7 cellular contexts compared by ENCODE assay signal in genomic region chr11:117097567-117098268, GRCh38. TPM values are rescaled to one million over a fixed set of nuclear protein-coding genes. Genes with fewer than 3 reads are reported as not detected.
A peak's percentile ranks its signal among the peaks of the same experiment; 100 is the strongest.
DNase-seq lines count a peak whose midpoint lies in the region; ATAC-seq and TF ChIP-seq lines count a peak whose summit lies in the region.

No MANE protein-coding gene starts in this region.

- DNase-seq in GM13977 (ENCODE audit: low spot score) (peak; percentile 54), HCT116 (ENCODE audit: low read depth, low spot score) (no peak), NB4 (ENCODE audit: low read depth) (peak; percentile 61), fibroblast of mammary gland (ENCODE audit: low read depth) (no peak), neural crest cell (ENCODE audit: low read depth, low spot score) (no peak), vagina (ENCODE audit: extremely low spot score in 2 of 2) (no peak)
- peak; percentile 44 to 58 for DNase-seq in activated T-cell treated with anti-CD3 and anti-CD28 coated beads, Interleukin-2, amount 50 U/mL, for 72 hours

- peaks cover 2 to 4% of the 10 kb centered on the region in 2 donors for H3K36me3 Mint-ChIP-seq in activated T-cell treated with anti-CD3 and anti-CD28 coated beads, Interleukin-2, amount 50 U/mL, for 72 hours (ENCODE audit: insufficient read depth in 2 of 2)
- H3K36me3 Mint-ChIP-seq in neural crest cell (ENCODE audit: low read depth) = no peaks in the 10 kb centered on the region

- POLR2A ChIA-PET in HCT116 (lab: Charles Lee) = interaction anchor here (0.7 to 1.1 kb wide), 3 partner anchors 11 to 306 kb away, joined by 3 to 5 read pairs (median 3); partner anchors contain the start of gene APOA5

- peaks cover 60% of the 10 kb centered on the region for H3K4me1 Mint-ChIP-seq in activated T-cell treated with anti-CD3 and anti-CD28 coated beads, Interleukin-2, amount 50 U/mL, for 72 hours (ENCODE audit: low read depth)
- peaks cover 46% of the 10 kb centered on the region for H3K4me1 Mint-ChIP-seq in neural crest cell

- H3K4me3 Mint-ChIP-seq in activated T-cell treated with anti-CD3 and anti-CD28 coated beads, Interleukin-2, amount 50 U/mL, for 72 hours = peak overlapping the region; percentile 90 to 95
- peak overlapping the region; percentile 100 for H3K4me3 Mint-ChIP-seq in neural crest cell

- H3K27me3 ChIP-seq in HCT116 (ENCODE audit: insufficient read depth, low read length) (no peaks in the 10 kb centered on the region), vagina (no peaks in the 10 kb centered on the region)

- no peaks in the 10 kb centered on the region for H3K36me3 ChIP-seq in HCT116 (ENCODE audit: control insufficient read depth in 1 of 2, insufficient read depth in 2 of 2, low read length in 2 of 2)
- H3K36me3 ChIP-seq in vagina = no peaks in the 10 kb centered on the region

- CTCF ChIA-PET in HCT116 (lab: Charles Lee) = interaction anchor here (0.6 to 2.0 kb wide), 3 partner anchors 192 to 306 kb away, joined by 3 to 4 read pairs (median 4); partner anchors contain the start of gene APOA5

- BruUV-seq in HCT116 (replicated peaks; lab: Mats Ljungman, UMichigan) = no TSS peak

- H4K20me1 ChIP-seq in HCT116 (ENCODE audit: insufficient read depth) = no peaks in the 10 kb centered on the region

- H3K79me2 ChIP-seq in HCT116 (ENCODE audit: insufficient read depth, low read length) = peaks cover 53% of the 10 kb centered on the region

- peak overlapping the region; percentile 96 for H3K4me2 ChIP-seq in HCT116 (ENCODE audit: low read length)

- H3K9ac ChIP-seq in HCT116 (ENCODE audit: low read length) = peak overlapping the region; percentile 91

- peak; percentile 54 for ATAC-seq in HCT116
- peak; percentile 16 to 28 for ATAC-seq in activated T-cell treated with anti-CD3 and anti-CD28 coated beads, Interleukin-2, amount 50 U/mL, for 72 hours (replicated peaks in 1 of 2)

- in situ Hi-C loops in GM13977 (cut with MboI; ENCODE audit: low pct_unique_long_range_greater_than_20kb, low sequenced_read_pairs, unreplicated experiment) = no loop called here

- no peaks in the 10 kb centered on the region for H3K9me3 Mint-ChIP-seq in activated T-cell treated with anti-CD3 and anti-CD28 coated beads, Interleukin-2, amount 50 U/mL, for 72 hours
- H3K9me3 Mint-ChIP-seq in neural crest cell = no peaks in the 10 kb centered on the region

- peaks cover 23 to 31% of the 10 kb centered on the region in 2 experiments for H3K4me1 ChIP-seq in HCT116 (ENCODE audit: control insufficient read depth in 1 of 2, insufficient read depth in 2 of 2, low read length in 2 of 2)
- H3K4me1 ChIP-seq in vagina = peaks cover 49% of the 10 kb centered on the region

- TF ChIP-seq CTCF in GM13977 (IDR thresholded peaks at IDR 0.05; ENCODE audit: extremely low read depth, insufficient read depth, missing control alignments) (no peak), HCT116 (IDR thresholded peaks at IDR 0.05 in 2 of 3, conservative IDR thresholded peaks at IDR 0.05 in 1 of 3; ENCODE audit: borderline replicate concordance in 1 of 3, insufficient read depth in 1 of 3, low read depth in 2 of 3, low read length in 2 of 3) (no peak), NB4 (IDR thresholded peaks at IDR 0.05; ENCODE audit: low read depth, low read length) (no peak), fibroblast of mammary gland (conservative IDR thresholded peaks at IDR 0.05; ENCODE audit: control insufficient read depth, insufficient read depth, low read depth, low read length) (no peak), neural crest cell (conservative IDR thresholded peaks at IDR 0.05) (no peak), vagina (IDR thresholded peaks at IDR 0.05) (no peak)

- intact Hi-C loops in HCT116 (cut with micrococcal nuclease) (loop anchor here (2.0 kb wide), 1 partner anchor 217 kb away; no protein-coding TSS in a partner anchor), vagina (cut with DNase I) (no loop called here)

- H3K4me3 ChIP-seq in HCT116 (replicated peaks in 1 of 2; ENCODE audit: low read depth in 1 of 2, low read length in 2 of 2) (peak overlapping the region; percentile 79 to 83), NB4 (ENCODE audit: low read depth, low read length) (peak overlapping the region; percentile 76), fibroblast of mammary gland (ENCODE audit: control insufficient read depth, low read depth, low read length) (peak overlapping the region; percentile 86), vagina (peak overlapping the region; percentile 80 to 82)

- H3K27me3 Mint-ChIP-seq in activated T-cell treated with anti-CD3 and anti-CD28 coated beads, Interleukin-2, amount 50 U/mL, for 72 hours (ENCODE audit: low read depth) = no peaks in the 10 kb centered on the region
- H3K27me3 Mint-ChIP-seq in neural crest cell (ENCODE audit: low read depth) = no peaks in the 10 kb centered on the region

- H3K27ac ChIP-seq in HCT116 (ENCODE audit: low read depth, low read length) = peak overlapping the region; percentile 72
- H3K27ac ChIP-seq in vagina = peak overlapping the region; percentile 97

- RAD21 ChIA-PET in HCT116 (lab: Charles Lee; ENCODE audit: low non-redundant PET in 1 of 2, low total read pairs in 2 of 2, uncharacterized antibody in 2 of 2, unreplicated experiment in 2 of 2) = no interaction called here

- TF ChIP-seq POLR2A in HCT116 (IDR thresholded peaks at IDR 0.05; ENCODE audit: borderline replicate concordance, extremely low read depth, insufficient read depth, insufficient read length) = no peak
- peak; percentile 4 for TF ChIP-seq POLR2A in NB4 (IDR thresholded peaks at IDR 0.05; ENCODE audit: extremely low read depth, insufficient read length)
- no peak for TF ChIP-seq POLR2A in vagina (IDR thresholded peaks at IDR 0.05)

- H3K27ac Mint-ChIP-seq in activated T-cell treated with anti-CD3 and anti-CD28 coated beads, Interleukin-2, amount 50 U/mL, for 72 hours = peak overlapping the region; percentile 87
- H3K27ac Mint-ChIP-seq in neural crest cell (ENCODE audit: unreplicated experiment) = peak overlapping the region; percentile 97

- no peak for TF ChIP-seq RAD21 in HCT116 (IDR thresholded peaks at IDR 0.05; ENCODE audit: low read depth)

- no peaks in the 10 kb centered on the region for H3K9me2 ChIP-seq in HCT116 (ENCODE audit: insufficient read depth)

- no peaks in the 10 kb centered on the region for H3K9me3 ChIP-seq in HCT116 (ENCODE audit: control insufficient read depth in 1 of 2, insufficient read depth in 1 of 2, low read depth in 1 of 2, low read length in 2 of 2)
- H3K9me3 ChIP-seq in vagina = no peaks in the 10 kb centered on the region

- H2AFZ ChIP-seq in HCT116 (ENCODE audit: low read depth, low read length, poor library complexity, severe bottlenecking) = no peak overlapping the region

TF ChIP-seq in HCT116, 20 proteins besides CTCF, POLR2A, EP300 and RAD21:
- TF ChIP-seq SP1 (IDR thresholded peaks at IDR 0.05; ENCODE audit: low read depth) (no peak), ZFX (IDR thresholded peaks at IDR 0.05) (peak; percentile 64; the same call in 1 of the 2 replicates), ZNF274 (IDR thresholded peaks at IDR 0.05; ENCODE audit: low read depth, low read length) (no peak), CBX3 (IDR thresholded peaks at IDR 0.05; ENCODE audit: low read depth) (no peak)
TF ChIP-seq in HCT116: peak in this region for 1.

RNA-seq across cellular contexts. Expression of gene SIK3, which starts 0.5 kb away (rescaled TPM):
- total RNA-seq in HCT116 (2021; ENCODE audit: unreplicated experiment) (21.0 TPM), neural crest cell (39.7 and 40.1 TPM in 2 replicates), vagina (39.0 TPM)
- 14.4 and 14.7 TPM in 2 replicates for polyA plus RNA-seq in HCT116 (2012)
- 10 to 100 TPM; 21.4 to 26.3 TPM for total RNA-seq in activated T-cell treated with anti-CD3 and anti-CD28 coated beads, Interleukin-2, amount 50 U/mL, for 72 hours

RNA-seq across cellular contexts. Expression of gene PAFAH1B2, which starts 46.4 kb away (rescaled TPM):
- total RNA-seq in HCT116 (2021; ENCODE audit: unreplicated experiment) (154 TPM), neural crest cell (132 and 134 TPM in 2 replicates), vagina (68.5 TPM)
- 40.3 and 47.9 TPM in 2 replicates for polyA plus RNA-seq in HCT116 (2012)
- total RNA-seq in activated T-cell treated with anti-CD3 and anti-CD28 coated beads, Interleukin-2, amount 50 U/mL, for 72 hours = 10 to 100 TPM; 56.7 to 64.3 TPM

Comparison
In these comparisons a context has a peak if more than half of its experiments do, and no peak if none do; other contexts are left out.
1. DNase-seq: peak in GM13977 (single experiment), NB4 (single experiment) and activated T-cell treated with anti-CD3 and anti-CD28 coated beads, Interleukin-2, amount 50 U/mL, for 72 hours (2 of 2); none in HCT116 (single experiment), fibroblast of mammary gland (single experiment), neural crest cell (single experiment) and vagina (0 of 2).
2. Peak in every context shown above with its lines, with median percentiles within 50 percentile points of each other: H3K4me3 ChIP-seq.